15 cellular contexts compared by ENCODE assay signal in genomic region chr13:93689333-93689732, GRCh38.
"Had no signal": no experiment of that assay in that cellular context is flagged by ENCODE, and none has a peak within 500 bp of the region (broad histone marks: within the 10 kb centered on the region; RNA-seq: fewer than 3 reads in every experiment).

No MANE protein-coding gene starts in this region.

- FAIRE-seq: bronchial epithelial cell, keratinocyte had no signal

- H3K27me3 Mint-ChIP-seq: memory B cell; natural killer cell treated with Interleukin-12 subunit alpha and Interleukin-12 subunit beta and Interleukin-15 and Interleukin-18, amount 100 ng/mL, for 72 hours; stimulated activated naive CD8-positive, alpha-beta T cell treated with anti-CD3 and anti-CD28 coated beads, Interleukin-15, Interleukin-2, amounts not matched to agents 100 ng/mL and 50 ng/mL, for 24 hours; type B pancreatic cell had no signal

- H3K27ac Mint-ChIP-seq: activated T-helper 1 cell treated with anti-CD3 and anti-CD28 coated beads, Interleukin-12 subunit alpha, Interleukin-12 subunit beta, Interleukin-2, Interleukin-4 antibody, amounts not matched to agents 30 ng/mL and 10 ng/mL and 1 ng/mL, durations not matched to agents 14 hours and 24 hours and 36 hours; memory B cell; natural killer cell treated with Interleukin-12 subunit alpha and Interleukin-12 subunit beta and Interleukin-15 and Interleukin-18, amount 100 ng/mL, for 72 hours; stimulated activated naive CD8-positive, alpha-beta T cell treated with anti-CD3 and anti-CD28 coated beads, Interleukin-15, Interleukin-2, amounts not matched to agents 100 ng/mL and 50 ng/mL, for 24 hours; type B pancreatic cell had no signal

- H3K27me3 ChIP-seq: hepatocyte, suprapubic skin had no signal

- DNase-seq: activated CD4-positive, alpha-beta T cell treated with anti-CD3 and anti-CD28 coated beads, Interleukin-2, amount 50 U/mL, for 1 hour; activated CD8-positive, alpha-beta memory T cell treated with anti-CD3 and anti-CD28 coated beads for 24 hours; activated naive CD4-positive, alpha-beta T cell treated with Interleukin-2 at 50 U/mL for 16 hours; aorta; dermis blood vessel endothelial cell; left ventricle myocardium superior had no signal

- H3K4me3 Mint-ChIP-seq: activated T-helper 1 cell treated with anti-CD3 and anti-CD28 coated beads, Interleukin-12 subunit alpha, Interleukin-12 subunit beta, Interleukin-2, Interleukin-4 antibody, amounts not matched to agents 30 ng/mL and 10 ng/mL and 1 ng/mL, durations not matched to agents 14 hours and 24 hours and 36 hours; memory B cell; natural killer cell treated with Interleukin-12 subunit alpha and Interleukin-12 subunit beta and Interleukin-15 and Interleukin-18, amount 100 ng/mL, for 72 hours; stimulated activated naive CD8-positive, alpha-beta T cell treated with anti-CD3 and anti-CD28 coated beads, Interleukin-15, Interleukin-2, amounts not matched to agents 100 ng/mL and 50 ng/mL, for 24 hours; type B pancreatic cell had no signal

- H3K4me1 ChIP-seq: suprapubic skin had no signal

- H3K36me3 ChIP-seq: suprapubic skin had no signal

- H3K4me2 ChIP-seq: hepatocyte had no signal

- H3K4me3 ChIP-seq: hepatocyte, suprapubic skin had no signal

- H3K4me1 Mint-ChIP-seq: memory B cell had no signal

- H3K9me3 Mint-ChIP-seq: activated T-helper 1 cell treated with anti-CD3 and anti-CD28 coated beads, Interleukin-12 subunit alpha, Interleukin-12 subunit beta, Interleukin-2, Interleukin-4 antibody, amounts not matched to agents 30 ng/mL and 10 ng/mL and 1 ng/mL, durations not matched to agents 14 hours and 24 hours and 36 hours; stimulated activated naive CD8-positive, alpha-beta T cell treated with anti-CD3 and anti-CD28 coated beads, Interleukin-15, Interleukin-2, amounts not matched to agents 100 ng/mL and 50 ng/mL, for 24 hours; type B pancreatic cell had no signal

- H2AFZ ChIP-seq: hepatocyte had no signal

- H3K79me2 ChIP-seq: hepatocyte had no signal

- H3K9me3 ChIP-seq: suprapubic skin had no signal

- H3K36me3 Mint-ChIP-seq: memory B cell; natural killer cell treated with Interleukin-12 subunit alpha and Interleukin-12 subunit beta and Interleukin-15 and Interleukin-18, amount 100 ng/mL, for 72 hours; type B pancreatic cell had no signal

- H3K27ac ChIP-seq: hepatocyte, suprapubic skin had no signal
